20 cellular contexts compared by ENCODE assay signal in genomic region chr22:20591295-20591645, GRCh38.
"Had no signal": no experiment of that assay in that cellular context is flagged by ENCODE, and none has a peak within 500 bp of the region (broad histone marks: within the 10 kb centered on the region; RNA-seq: fewer than 3 reads in every experiment).

No MANE protein-coding gene starts in this region.

- H3K27me3 ChIP-seq: brain microvascular endothelial cell, gastrocnemius medialis, heart left ventricle, neutrophil had no signal

- H3K36me3 Mint-ChIP-seq: activated naive CD4-positive, alpha-beta T cell treated with anti-CD3 and anti-CD28 coated beads, Interleukin-2, amount 50 U/mL, for 72 hours; naive B cell had no signal

- H3K4me1 Mint-ChIP-seq: activated CD4-positive, alpha-beta memory T cell treated with anti-CD3 and anti-CD28 coated beads, Interleukin-2, amount 10 ng/mL, durations not matched to agents 7 days and 5 days had no signal

- H3K27ac ChIP-seq: brain microvascular endothelial cell, epithelial cell of prostate, gastrocnemius medialis, heart left ventricle, neutrophil had no signal

- H3K4me3 Mint-ChIP-seq: activated CD4-positive, alpha-beta memory T cell treated with anti-CD3 and anti-CD28 coated beads, Interleukin-2, amount 10 ng/mL, durations not matched to agents 7 days and 5 days; activated CD4-positive, alpha-beta T cell treated with anti-CD3 and anti-CD28 coated beads for 36 hours; dendritic cell treated with granulocyte-macrophage colony-stimulating factor and Interleukin-4, amounts not matched to agents 40 ng/mL and 50 ng/mL, for 4 days; naive B cell had no signal

- H3K4me3 ChIP-seq: gastrocnemius medialis, heart left ventricle, skin epidermis had no signal

- DNase-seq: activated CD4-positive, alpha-beta memory T cell treated with anti-CD3 and anti-CD28 coated beads, Interleukin-2, amount 10 ng/mL, durations not matched to agents 7 days and 5 days; activated CD4-positive, alpha-beta T cell treated with anti-CD3 and anti-CD28 coated beads for 36 hours; activated gamma-delta T cell; activated T-cell treated with anti-CD3 and anti-CD28 coated beads, Interleukin-2, amount 50 U/mL, for 48 hours; amniotic stem cell; cerebellar nuclear complex; effector memory CD4-positive, alpha-beta T cell; gastrocnemius medialis; naive B cell; retina; stimulated activated CD4-positive, alpha-beta T cell treated with anti-CD3 and anti-CD28 coated beads, Interleukin-4, amount 100 ng/mL, for 24 hours; stimulated activated naive CD8-positive, alpha-beta T cell treated with anti-CD3 and anti-CD28 coated beads, Interleukin-15, Interleukin-2, amounts not matched to agents 100 U/mL and 50 U/mL, for 24 hours; trophoblast cell had no signal

- H3K9me3 Mint-ChIP-seq: activated CD4-positive, alpha-beta memory T cell treated with anti-CD3 and anti-CD28 coated beads, Interleukin-2, amount 10 ng/mL, durations not matched to agents 7 days and 5 days; activated naive CD4-positive, alpha-beta T cell treated with anti-CD3 and anti-CD28 coated beads, Interleukin-2, amount 50 U/mL, for 72 hours; dendritic cell treated with granulocyte-macrophage colony-stimulating factor and Interleukin-4, amounts not matched to agents 40 ng/mL and 50 ng/mL, for 4 days; naive B cell had no signal

- H3K4me1 ChIP-seq: gastrocnemius medialis, heart left ventricle had no signal

- H3K9me3 ChIP-seq: gastrocnemius medialis, heart left ventricle, neutrophil had no signal

- H3K27ac Mint-ChIP-seq: activated CD4-positive, alpha-beta memory T cell treated with anti-CD3 and anti-CD28 coated beads, Interleukin-2, amount 10 ng/mL, durations not matched to agents 7 days and 5 days; activated CD4-positive, alpha-beta T cell treated with anti-CD3 and anti-CD28 coated beads for 36 hours; dendritic cell treated with granulocyte-macrophage colony-stimulating factor and Interleukin-4, amounts not matched to agents 40 ng/mL and 50 ng/mL, for 4 days had no signal

- ATAC-seq: activated CD4-positive, alpha-beta T cell treated with anti-CD3 and anti-CD28 coated beads for 36 hours; gastrocnemius medialis; stimulated activated naive CD8-positive, alpha-beta T cell treated with anti-CD3 and anti-CD28 coated beads, Interleukin-15, Interleukin-2, amounts not matched to agents 100 U/mL and 50 U/mL, for 24 hours had no signal

- H3K27me3 Mint-ChIP-seq: activated CD4-positive, alpha-beta memory T cell treated with anti-CD3 and anti-CD28 coated beads, Interleukin-2, amount 10 ng/mL, durations not matched to agents 7 days and 5 days; activated CD4-positive, alpha-beta T cell treated with anti-CD3 and anti-CD28 coated beads for 36 hours; dendritic cell treated with granulocyte-macrophage colony-stimulating factor and Interleukin-4, amounts not matched to agents 40 ng/mL and 50 ng/mL, for 4 days; naive B cell had no signal
